ENCODE assay signal across 20 cellular contexts in genomic region chr19:15640904-15641597, GRCh38. TPM values are rescaled to one million over a fixed set of nuclear protein-coding genes. Genes with fewer than 3 reads are reported as not detected.
A peak's percentile ranks its signal among the peaks of the same experiment; 100 is the strongest.
DNase-seq lines count a peak whose midpoint lies in the region; FAIRE-seq and TF ChIP-seq lines count a peak whose summit lies in the region.
"Had no signal": no experiment of that assay in that cellular context is flagged by ENCODE, and none has a peak within 500 bp of the region (broad histone marks: within the 10 kb centered on the region; RNA-seq: fewer than 3 reads in every experiment).

No MANE protein-coding gene starts in this region.

- no peak for TF ChIP-seq POLR2A in suprapubic skin (IDR thresholded peaks at IDR 0.05)

- peaks cover 6 to 63% (median 49%) of the 10 kb centered on the region in 4 donors for H3K4me1 ChIP-seq in liver (ENCODE audit: control insufficient read depth in 4 of 4, insufficient read depth in 4 of 4, low read length in 3 of 4)
- H3K4me1 ChIP-seq in suprapubic skin, result peaks cover 24% of the 10 kb centered on the region
- H3K4me1 ChIP-seq in effector memory CD4-positive, alpha-beta T cell (ENCODE audit: control insufficient read depth, insufficient read depth, low read length, poor library complexity, severe bottlenecking), result no peaks in the 10 kb centered on the region
- H3K4me1 ChIP-seq: neural progenitor cell had no signal

- DNase-seq in HPDE6-E6E7 (ENCODE audit: extremely low spot score) (peak; percentile 23), bronchial epithelial cell (ENCODE audit: low read depth) (peak; percentile 21), suprapubic skin (ENCODE audit: low spot score in 2 of 2) (no peak), chondrocyte (ENCODE audit: low spot score) (no peak), immature natural killer cell (no peak), G401 (ENCODE audit: low spot score) (no peak)
- no peak for DNase-seq in effector memory CD4-positive, alpha-beta T cell
- DNase-seq: activated naive CD4-positive, alpha-beta T cell treated with anti-CD3 and anti-CD28 coated beads, Interleukin-2, amount 50 U/mL, for 16 hours; Kasumi-1; mesendoderm; NCI-H1417 treated with DMSO at 0.1 percent for 48 hours; NCI-H2171; NCI-H748 treated with DMSO at 0.1 percent for 48 hours; retina; stimulated activated naive CD8-positive, alpha-beta T cell treated with anti-CD3 and anti-CD28 coated beads, Interleukin-15, amount 100 ng/mL, for 72 hours had no signal

- no peaks in the 10 kb centered on the region for H3K9me3 ChIP-seq in liver (ENCODE audit: control insufficient read depth in 4 of 4, low read length in 3 of 4)
- H3K9me3 ChIP-seq in suprapubic skin, result no peaks in the 10 kb centered on the region
- H3K9me3 ChIP-seq in effector memory CD4-positive, alpha-beta T cell (ENCODE audit: control insufficient read depth, low read length), result no peaks in the 10 kb centered on the region

- H3K4me1 Mint-ChIP-seq in chondrocyte (ENCODE audit: low read depth), result no peaks in the 10 kb centered on the region
- peaks cover 0 to 2% of the 10 kb centered on the region in 2 donors for H3K4me1 Mint-ChIP-seq in immature natural killer cell
- H3K4me1 Mint-ChIP-seq: neural progenitor cell had no signal

- peak overlapping the region; percentile 54 to 82 for H3K9ac ChIP-seq in liver (ENCODE audit: low read depth in 1 of 2, low read length in 2 of 2)
- H3K9ac ChIP-seq: neural progenitor cell had no signal

- no peaks in the 10 kb centered on the region for H3K36me3 Mint-ChIP-seq in chondrocyte (ENCODE audit: low read depth)
- H3K36me3 Mint-ChIP-seq in immature natural killer cell, result no peaks in the 10 kb centered on the region
- H3K36me3 Mint-ChIP-seq: neural progenitor cell had no signal

- in situ Hi-C loops in G401 (cut with HindIII; ENCODE audit: low sequenced_read_pairs), result no loop called here

- H3K4me3 Mint-ChIP-seq in chondrocyte (ENCODE audit: unreplicated experiment) (no peak overlapping the region), immature natural killer cell (no peak overlapping the region)
- H3K4me3 Mint-ChIP-seq: dendritic cell treated with granulocyte-macrophage colony-stimulating factor and Interleukin-4, amounts not matched to agents 40 ng/mL and 50 ng/mL, for 4 days; neural progenitor cell; stimulated activated naive CD8-positive, alpha-beta T cell treated with anti-CD3 and anti-CD28 coated beads, Interleukin-15, amount 100 ng/mL, for 72 hours had no signal

- no peaks in the 10 kb centered on the region for H3K27me3 Mint-ChIP-seq in chondrocyte (ENCODE audit: low read depth)
- peaks cover 2 to 6% (median 2%) of the 10 kb centered on the region in 3 donors for H3K27me3 Mint-ChIP-seq in immature natural killer cell (ENCODE audit: low read depth in 3 of 3)
- H3K27me3 Mint-ChIP-seq: dendritic cell treated with granulocyte-macrophage colony-stimulating factor and Interleukin-4, amounts not matched to agents 40 ng/mL and 50 ng/mL, for 4 days had no signal

- peak overlapping the region; percentile 96 to 99 for H3K27ac ChIP-seq in liver (ENCODE audit: low read depth in 1 of 2, low read length in 2 of 2)
- peak overlapping the region; percentile 48 for H3K27ac ChIP-seq in suprapubic skin
- H3K27ac ChIP-seq in effector memory CD4-positive, alpha-beta T cell (ENCODE audit: insufficient read depth, low read length, poor library complexity, severe bottlenecking), result no peak overlapping the region
- H3K27ac ChIP-seq: neural progenitor cell had no signal

- peak in 1 of 2 donors; percentile 65 for TF ChIP-seq RAD21 in liver (IDR thresholded peaks at IDR 0.05)

- no peak for TF ChIP-seq EP300 in suprapubic skin (IDR thresholded peaks at IDR 0.05)

- H3K27me3 ChIP-seq in bronchial epithelial cell (ENCODE audit: control insufficient read depth, insufficient read depth, low read length), result no peaks in the 10 kb centered on the region
- H3K27me3 ChIP-seq in liver (ENCODE audit: control insufficient read depth in 4 of 4, insufficient read depth in 4 of 4, low read length in 3 of 4), result no peaks in the 10 kb centered on the region
- no peaks in the 10 kb centered on the region for H3K27me3 ChIP-seq in suprapubic skin
- no peaks in the 10 kb centered on the region for H3K27me3 ChIP-seq in effector memory CD4-positive, alpha-beta T cell (replicated peaks; ENCODE audit: control insufficient read depth, insufficient read depth, low read length, poor library complexity, severe bottlenecking)
- H3K27me3 ChIP-seq: neural progenitor cell had no signal

- H3K4me3 ChIP-seq in bronchial epithelial cell (ENCODE audit: low read depth, low read length) (no peak overlapping the region), liver (ENCODE audit: low read depth in 1 of 3, low read length in 3 of 3) (peak overlapping the region; percentile 60 to 94 (median 88)), suprapubic skin (no peak overlapping the region)
- no peak overlapping the region for H3K4me3 ChIP-seq in effector memory CD4-positive, alpha-beta T cell (ENCODE audit: insufficient read depth, low read depth, low read length, poor library complexity, severe bottlenecking)
- H3K4me3 ChIP-seq: neural progenitor cell had no signal

- no peaks in the 10 kb centered on the region for H3K36me3 ChIP-seq in bronchial epithelial cell (ENCODE audit: control insufficient read depth, insufficient read depth, low read length)
- H3K36me3 ChIP-seq in liver (ENCODE audit: control insufficient read depth in 4 of 4, insufficient read depth in 3 of 4, low read depth in 1 of 4, low read length in 3 of 4), result peaks cover 0 to 8% (median 4%) of the 10 kb centered on the region in 4 donors
- H3K36me3 ChIP-seq in suprapubic skin, result no peaks in the 10 kb centered on the region
- H3K36me3 ChIP-seq in effector memory CD4-positive, alpha-beta T cell (ENCODE audit: control insufficient read depth, insufficient read depth, low read length), result no peaks in the 10 kb centered on the region
- H3K36me3 ChIP-seq: neural progenitor cell had no signal

- TF ChIP-seq CTCF in bronchial epithelial cell (IDR thresholded peaks at IDR 0.05; ENCODE audit: insufficient read depth, low read length, severe bottlenecking), result no peak
- TF ChIP-seq CTCF in liver (IDR thresholded peaks at IDR 0.05; ENCODE audit: low read depth, low read length, missing input control), result no peak
- TF ChIP-seq CTCF in suprapubic skin (IDR thresholded peaks at IDR 0.05), result no peak
- no peak for TF ChIP-seq CTCF in chondrocyte (IDR thresholded peaks at IDR 0.05)

- no peak for FAIRE-seq in bronchial epithelial cell (lab: Jason Lieb, UNC)
- FAIRE-seq: D721Med had no signal

- H3K9me3 Mint-ChIP-seq in chondrocyte (ENCODE audit: low read depth) (peaks cover 6% of the 10 kb centered on the region), immature natural killer cell (no peaks in the 10 kb centered on the region)
- H3K9me3 Mint-ChIP-seq: dendritic cell treated with granulocyte-macrophage colony-stimulating factor and Interleukin-4, amounts not matched to agents 40 ng/mL and 50 ng/mL, for 4 days; stimulated activated naive CD8-positive, alpha-beta T cell treated with anti-CD3 and anti-CD28 coated beads, Interleukin-15, amount 100 ng/mL, for 72 hours had no signal

- no peak overlapping the region for H3K27ac Mint-ChIP-seq in chondrocyte (ENCODE audit: unreplicated experiment)
- no peak overlapping the region for H3K27ac Mint-ChIP-seq in immature natural killer cell
- H3K27ac Mint-ChIP-seq: dendritic cell treated with granulocyte-macrophage colony-stimulating factor and Interleukin-4, amounts not matched to agents 40 ng/mL and 50 ng/mL, for 4 days; neural progenitor cell had no signal

- 27% methylated on average over 12 of the region's 12 CpGs for WGBS in liver
- 70% methylated on average over 11 of the region's 12 CpGs for WGBS in suprapubic skin

TF ChIP-seq in liver, 16 proteins besides CTCF, POLR2A, EP300 and RAD21 (continues in another document):
- TF ChIP-seq EGR1 (IDR thresholded peaks at IDR 0.05; ENCODE audit: low read depth in 2 of 2) (peak; percentile 26 to 36), HNF4A (conservative IDR thresholded peaks at IDR 0.05) (peak; percentile 96 to 98), GABPA (IDR thresholded peaks at IDR 0.05 in 1 of 2, conservative IDR thresholded peaks at IDR 0.05 in 1 of 2) (no peak), HNF4G (IDR thresholded peaks at IDR 0.05) (peak; percentile 89), NR2F2 (IDR thresholded peaks at IDR 0.05) (peak; percentile 45), FOXA2 (IDR thresholded peaks at IDR 0.05) (peak; percentile 95), ZBTB33 (IDR thresholded peaks at IDR 0.05) (peak; percentile 65), YY1 (IDR thresholded peaks at IDR 0.05) (peak; percentile 50), SP1 (IDR thresholded peaks at IDR 0.05) (peak; percentile 96), TAF1 (conservative IDR thresholded peaks at IDR 0.05) (peak; percentile 96)

RNA-seq across cellular contexts. Expression of gene CYP4F3, which starts 0.4 kb away (rescaled TPM):
- 2.9 and 3.2 TPM in 2 replicates for total RNA-seq in bronchial epithelial cell
- total RNA-seq in liver, result 100 to 1,000 TPM in 1 of 2 donors, 10 to 100 TPM in 1; 58.4 to 168 TPM
- polyA plus RNA-seq in liver, result 100 to 1,000 TPM; 119 to 137 TPM
- 10 to 100 TPM in 3 of 4 donors, 1 to 10 TPM in 1; 9.5 to 14.4 (median 12.2) TPM for total RNA-seq in suprapubic skin
- not detected in 3 replicates for total RNA-seq in chondrocyte
- polyA plus RNA-seq in immature natural killer cell, result not detected
- not detected in 2 replicates for total RNA-seq in G401 (2014; rRNA removed; shearing (Covaris generic))
- total RNA-seq: PC-3 had no signal

RNA-seq across cellular contexts. Expression of gene CYP4F8, which starts 26.0 kb away (rescaled TPM):
- total RNA-seq in bronchial epithelial cell (not detected in 2 replicates), liver (not detected), suprapubic skin (10 to 100 TPM; 14.5 to 18.7 (median 14.9) TPM), chondrocyte (not detected in 3 replicates)
- polyA plus RNA-seq in liver (not detected), immature natural killer cell (not detected)
- total RNA-seq in G401 (2014; rRNA removed; shearing (Covaris generic)), result not detected in 2 replicates
- total RNA-seq: PC-3 had no signal

RNA-seq across cellular contexts. Expression of gene CYP4F12, which starts 31.8 kb away (rescaled TPM):
- total RNA-seq in bronchial epithelial cell, result 2.6 and 7.8 TPM in 2 replicates
- total RNA-seq in liver, result 10 to 100 TPM; 19.0 to 31.0 TPM
- polyA plus RNA-seq in liver, result 10 to 100 TPM; 14.6 to 64.0 TPM
- 100 to 1,000 TPM in 1 of 4 donors, 10 to 100 TPM in 3; 63.3 to 233 (median 84.3) TPM for total RNA-seq in suprapubic skin
- total RNA-seq in chondrocyte, result not detected in 3 replicates
- polyA plus RNA-seq in immature natural killer cell, result not detected
- total RNA-seq in G401 (2014; rRNA removed; shearing (Covaris generic)), result 5.3 and 19.4 TPM in 2 replicates
- total RNA-seq: PC-3 had no signal

Comparison
In these comparisons a context has a peak if more than half of its experiments do, and no peak if none do; other contexts are left out.
1. DNase-seq: peak in HPDE6-E6E7 (single experiment) and bronchial epithelial cell (single experiment); none in suprapubic skin (0 of 2), effector memory CD4-positive, alpha-beta T cell (0 of 3), chondrocyte (single experiment), immature natural killer cell (0 of 3) and G401 (single experiment).
2. H3K4me3 ChIP-seq: peak in liver (3 of 3); none in bronchial epithelial cell (single experiment), suprapubic skin (single experiment) and effector memory CD4-positive, alpha-beta T cell (single experiment).
3. RNA of gene CYP4F8, which starts 26.0 kb away (total RNA-seq): 14.5 to 18.7 TPM in suprapubic skin; not detected in bronchial epithelial cell, not detected in liver, not detected in chondrocyte and not detected in G401; every median in the first group is over 10 times any median in the second.